In the genomic region with DNA sequence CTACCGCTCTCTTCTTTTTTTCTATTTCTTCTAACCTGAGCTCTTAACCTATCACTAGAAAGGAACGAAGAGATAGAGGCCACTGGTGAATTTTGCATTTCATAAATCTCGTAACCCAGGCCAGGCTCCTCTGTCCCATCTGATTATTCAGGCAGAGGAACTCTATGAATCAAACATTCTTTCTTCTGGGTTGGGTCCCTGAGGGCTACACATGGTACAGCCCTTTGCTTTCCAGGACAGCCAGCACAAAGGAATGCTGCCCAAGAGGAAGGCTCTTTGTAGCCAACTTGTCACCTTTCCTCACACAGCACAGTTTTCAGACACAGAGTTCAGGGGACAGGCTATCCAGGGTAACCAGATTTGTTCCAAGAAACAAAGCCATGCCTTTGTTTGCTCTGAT, we compare ENCODE assay signal across 22 cellular contexts.
"Had no signal": no experiment of that assay in that cellular context is flagged by ENCODE, and none has a peak within 500 bp of the region (broad histone marks: within the 10 kb centered on the region; RNA-seq: fewer than 3 reads in every experiment).

No MANE protein-coding gene starts in this region.

- H3K27me3 ChIP-seq: breast epithelium, MG63 had no signal

- H3K27me3 Mint-ChIP-seq: activated CD8-positive, alpha-beta memory T cell treated with anti-CD3 and anti-CD28 coated beads, Interleukin-2, amount 10 ng/mL, durations not matched to agents 7 days and 5 days; activated naive CD4-positive, alpha-beta T cell treated with anti-CD3 and anti-CD28 coated beads, Interleukin-2, amount 50 U/mL, for 24 hours; activated T-cell treated with anti-CD3 and anti-CD28 coated beads, Interleukin-2, amount 50 U/mL, for 24 hours had no signal

- H3K36me3 ChIP-seq: breast epithelium, MG63 had no signal

- H3K27ac Mint-ChIP-seq: activated CD8-positive, alpha-beta memory T cell treated with anti-CD3 and anti-CD28 coated beads, Interleukin-2, amount 10 ng/mL, durations not matched to agents 7 days and 5 days; activated naive CD4-positive, alpha-beta T cell treated with anti-CD3 and anti-CD28 coated beads, Interleukin-2, amount 50 U/mL, for 24 hours; activated T-cell treated with anti-CD3 and anti-CD28 coated beads, Interleukin-2, amount 50 U/mL, for 24 hours; activated T-helper 1 cell treated with anti-CD3 and anti-CD28 coated beads, Interleukin-12 subunit alpha, Interleukin-12 subunit beta, Interleukin-2, Interleukin-4 antibody, amounts not matched to agents 30 ng/mL and 10 ng/mL and 1 ng/mL, durations not matched to agents 14 hours and 24 hours and 36 hours; T-helper 1 cell treated with Interleukin-12 subunit alpha and Interleukin-12 subunit beta and Interleukin-4 antibody, amounts not matched to agents 30 μg/mL and 1 μg/mL, for 36 hours had no signal

- H3K36me3 Mint-ChIP-seq: activated naive CD4-positive, alpha-beta T cell treated with anti-CD3 and anti-CD28 coated beads, Interleukin-2, amount 50 U/mL, for 24 hours had no signal

- H3K4me1 ChIP-seq: breast epithelium had no signal

- DNase-seq: activated CD4-positive, alpha-beta T cell treated with anti-CD3 and anti-CD28 coated beads for 4 hours; activated CD4-positive, alpha-beta T cell treated with anti-CD3 and anti-CD28 coated beads, Interleukin-2, amount 50 U/mL, for 4 hours; activated CD8-positive, alpha-beta memory T cell treated with anti-CD3 and anti-CD28 coated beads, Interleukin-2, amount 10 ng/mL, durations not matched to agents 7 days and 5 days; activated effector memory CD4-positive, alpha-beta T cell treated with Interleukin-2 at 50 U/mL for 16 hours; activated naive CD4-positive, alpha-beta T cell; activated T-cell treated with anti-CD3 and anti-CD28 coated beads, Interleukin-2, amount 50 U/mL, for 24 hours; aorta; central memory CD4-positive, alpha-beta T cell; KG1; MG63; MV-4-11; NCI-H1105; NCI-H1436; NCI-H1694 treated with DMSO at 0.1 percent for 48 hours; NCI-H2029 treated with DMSO at 0.1 percent for 48 hours; NCI-H345; NCI-H510A; SHP77 had no signal

- H3K4me1 Mint-ChIP-seq: activated CD8-positive, alpha-beta memory T cell treated with anti-CD3 and anti-CD28 coated beads, Interleukin-2, amount 10 ng/mL, durations not matched to agents 7 days and 5 days; activated naive CD4-positive, alpha-beta T cell treated with anti-CD3 and anti-CD28 coated beads, Interleukin-2, amount 50 U/mL, for 24 hours had no signal

- H3K27ac ChIP-seq: breast epithelium had no signal

- H3K4me3 ChIP-seq: breast epithelium, MG63 had no signal

- H3K4me3 Mint-ChIP-seq: activated CD8-positive, alpha-beta memory T cell treated with anti-CD3 and anti-CD28 coated beads, Interleukin-2, amount 10 ng/mL, durations not matched to agents 7 days and 5 days; activated naive CD4-positive, alpha-beta T cell treated with anti-CD3 and anti-CD28 coated beads, Interleukin-2, amount 50 U/mL, for 24 hours; activated T-cell treated with anti-CD3 and anti-CD28 coated beads, Interleukin-2, amount 50 U/mL, for 24 hours; activated T-helper 1 cell treated with anti-CD3 and anti-CD28 coated beads, Interleukin-12 subunit alpha, Interleukin-12 subunit beta, Interleukin-2, Interleukin-4 antibody, amounts not matched to agents 30 ng/mL and 10 ng/mL and 1 ng/mL, durations not matched to agents 14 hours and 24 hours and 36 hours; T-helper 1 cell treated with Interleukin-12 subunit alpha and Interleukin-12 subunit beta and Interleukin-4 antibody, amounts not matched to agents 30 μg/mL and 1 μg/mL, for 36 hours had no signal
